10 cellular contexts compared by ENCODE assay signal in genomic region chr6:11681357-11681756, GRCh38.
"Had no signal": no experiment of that assay in that cellular context is flagged by ENCODE, and none has a peak within 500 bp of the region (broad histone marks: within the 10 kb centered on the region; RNA-seq: fewer than 3 reads in every experiment).

No MANE protein-coding gene starts in this region.

- H3K9me3 ChIP-seq: HAP-1 had no signal

- FAIRE-seq: HTR-8/SVneo had no signal

- H3K4me2 ChIP-seq: KMS-11 had no signal

- H3K9ac ChIP-seq: GM23248, KMS-11 had no signal

- H3K27ac ChIP-seq: GM23248, KMS-11 had no signal

- DNase-seq: GM23248, GOT3, H7, HFFc6, Karpas-422, KBM-7 had no signal

- H3K4me1 ChIP-seq: HAP-1 had no signal

- H2AFZ ChIP-seq: GM23248 had no signal

- H3K36me3 ChIP-seq: HAP-1 had no signal

- H3K4me3 ChIP-seq: GM23248, HAP-1 had no signal

- ATAC-seq: HCT116 had no signal
